ENCODE assay signal across 8 cellular contexts in the genomic region with DNA sequence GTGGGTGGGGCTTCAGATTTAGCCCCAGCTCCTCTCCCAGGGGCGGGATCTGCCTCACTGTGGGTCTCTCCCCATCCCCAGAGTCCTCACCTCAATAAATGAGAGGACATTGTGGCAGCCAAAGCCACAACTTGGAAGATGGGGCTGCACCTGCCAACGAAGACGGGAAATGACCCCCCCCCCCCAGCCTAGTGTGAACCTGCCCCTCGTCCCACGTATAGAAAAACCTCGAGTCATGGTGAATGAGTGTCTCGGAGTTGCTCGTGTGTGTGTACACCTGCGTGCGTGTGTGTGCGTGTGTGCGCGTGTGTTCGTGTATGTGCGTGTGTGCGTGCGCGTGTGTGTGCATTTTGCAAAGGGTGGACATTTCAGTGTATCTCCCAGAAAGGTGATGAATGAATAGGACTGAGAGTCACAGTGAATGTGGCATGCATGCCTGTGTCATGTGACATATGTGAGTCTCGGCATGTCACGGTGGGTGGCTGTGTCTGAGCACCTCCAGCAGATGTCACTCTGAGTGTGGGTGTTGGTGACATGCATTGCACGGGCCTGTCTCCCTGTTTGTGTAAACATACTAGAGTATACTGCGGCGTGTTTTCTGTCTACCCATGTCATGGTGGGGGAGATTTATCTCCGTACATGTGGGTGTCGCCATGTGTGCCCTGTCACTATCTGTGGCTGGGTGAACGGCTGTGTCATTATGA. TPM values are rescaled to one million over a fixed set of nuclear protein-coding genes. Genes with fewer than 3 reads are reported as not detected.
DNase-seq lines count a peak whose midpoint lies in the region; ATAC-seq and TF ChIP-seq lines count a peak whose summit lies in the region.

No MANE protein-coding gene starts in this region.

- H4K8ac ChIP-seq in mesendoderm (ENCODE audit: low read depth, low read length), result no peak overlapping the region

- H2BK120ac ChIP-seq in mesendoderm (ENCODE audit: low read depth, low read length), result no peak overlapping the region

- H3K4ac ChIP-seq in mesendoderm (ENCODE audit: low read depth, low read length), result no peak overlapping the region

- no peak overlapping the region for H3K23ac ChIP-seq in mesendoderm (ENCODE audit: low read length)

- intact Hi-C loops in OCI-LY7 (cut with micrococcal nuclease; ENCODE audit: unreplicated experiment), result loop anchor here (1.0 kb wide), 1 partner anchor 120 kb away; no protein-coding TSS in a partner anchor
- intact Hi-C loops in naive thymus-derived CD4-positive, alpha-beta T cell (cut with micrococcal nuclease), result loop anchor here in 1 of 2 donors (1.0 kb wide), 5 partner anchors 27 to 264 kb away; a partner anchor contains a TSS

- no peaks in the 10 kb centered on the region for H3K9me3 ChIP-seq in OCI-LY7 (ENCODE audit: low read length)
- H3K9me3 ChIP-seq in naive thymus-derived CD4-positive, alpha-beta T cell (ENCODE audit: control insufficient read depth in 2 of 3, low read length in 3 of 3), result no peaks in the 10 kb centered on the region

- no peak overlapping the region for H3K4me3 ChIP-seq in OCI-LY7 (ENCODE audit: low read depth, low read length, poor library complexity, severe bottlenecking)
- H3K4me3 ChIP-seq in naive thymus-derived CD4-positive, alpha-beta T cell (ENCODE audit: low read length), result no peak overlapping the region
- no peak overlapping the region for H3K4me3 ChIP-seq in mesendoderm (ENCODE audit: low read length)

- peaks cover 0 to 2% (median 0%) of the 10 kb centered on the region in 11 donors for H3K9me3 Mint-ChIP-seq in naive thymus-derived CD4-positive, alpha-beta T cell

- peak overlapping the region; percentile 37 to 91 (median 76) for H3K27ac Mint-ChIP-seq in naive thymus-derived CD4-positive, alpha-beta T cell

- no peaks in the 10 kb centered on the region for H3K9me2 ChIP-seq in OCI-LY7 (ENCODE audit: insufficient read depth, low read length)

- H2BK5ac ChIP-seq in mesendoderm (ENCODE audit: low read length), result no peak overlapping the region

- peaks cover 3% of the 10 kb centered on the region for H3K79me1 ChIP-seq in mesendoderm (ENCODE audit: low read length)

- H3K4me1 ChIP-seq in OCI-LY7 (ENCODE audit: insufficient read depth, low read length, poor library complexity, severe bottlenecking) (peaks cover 47% of the 10 kb centered on the region), mesendoderm (ENCODE audit: control insufficient read depth, low read depth, low read length) (peaks cover 3% of the 10 kb centered on the region)
- H3K4me1 ChIP-seq in naive thymus-derived CD4-positive, alpha-beta T cell (ENCODE audit: control insufficient read depth in 2 of 2, insufficient read depth in 2 of 2, low read length in 2 of 2), result peaks cover 26 to 32% of the 10 kb centered on the region in 2 donors

- peaks cover 6 to 25% (median 11%) of the 10 kb centered on the region in 5 donors for H3K27me3 Mint-ChIP-seq in naive thymus-derived CD4-positive, alpha-beta T cell

- DNase-seq in NCI-H748 (lab: John Stamatoyannopoulos, UW; ENCODE audit: unreplicated experiment), result peak; percentile 14
- DNase-seq in NCI-H748 treated with DMSO at 0.1 percent for 48 hours (lab: John Stamatoyannopoulos, UW), result no peak
- peak; percentile 76 for DNase-seq in OCI-LY7 (ENCODE audit: low spot score)
- DNase-seq in activated T-helper 1 cell treated with Interleukin-2 at 50 U/mL for 16 hours (ENCODE audit: low read depth), result peak; percentile 49
- DNase-seq in naive thymus-derived CD4-positive, alpha-beta T cell, result peak; percentile 46 to 86 (median 76)
- DNase-seq in mesendoderm, result no peak
- DNase-seq in AG08395 (ENCODE audit: low spot score), result no peak

- H3K4me1 Mint-ChIP-seq in naive thymus-derived CD4-positive, alpha-beta T cell, result peaks cover 28 to 61% (median 49%) of the 10 kb centered on the region in 7 donors

- CTCF ChIA-PET in OCI-LY7 (lab: Charles Lee; ENCODE audit: unreplicated experiment), result no interaction called here
- CTCF ChIA-PET in naive thymus-derived CD4-positive, alpha-beta T cell (lab: Charles Lee), result interaction anchor here (0.5 to 1.8 kb wide), 6 partner anchors 12 to 350 kb away, joined by 3 to 15 read pairs (median 4); no protein-coding TSS in a partner anchor

- peak; percentile 81 for TF ChIP-seq CTCF in OCI-LY7 (conservative IDR thresholded peaks at IDR 0.05; ENCODE audit: low read length)

- H3K79me2 ChIP-seq in OCI-LY7 (ENCODE audit: insufficient read depth, low read depth, low read length) (peaks cover 14% of the 10 kb centered on the region; the same call in 1 of the 2 replicates), mesendoderm (ENCODE audit: control insufficient read depth, insufficient read depth, low read length) (peaks cover 4% of the 10 kb centered on the region)

- no peaks in the 10 kb centered on the region for H4K20me1 ChIP-seq in OCI-LY7 (ENCODE audit: insufficient read depth, low read length)

- peak overlapping the region; percentile 71 to 95 (median 82) for H3K4me3 Mint-ChIP-seq in naive thymus-derived CD4-positive, alpha-beta T cell

- no peak overlapping the region for H3K18ac ChIP-seq in mesendoderm (ENCODE audit: low read length)

- BruUV-seq in OCI-LY7 (replicated peaks; lab: Mats Ljungman, UMichigan), result no TSS peak

- H3K36me3 Mint-ChIP-seq in naive thymus-derived CD4-positive, alpha-beta T cell, result peaks cover 0 to 9% (median 0%) of the 10 kb centered on the region in 5 donors

- no peak overlapping the region for H3K56ac ChIP-seq in mesendoderm (ENCODE audit: low read length)

- no peak overlapping the region for H2AK5ac ChIP-seq in mesendoderm (ENCODE audit: low read length)

- no CpG with 5 or more reads among the region's 26 CpGs for WGBS in mesendoderm (ENCODE audit: extremely low coverage, insufficient coverage, low lambda C conversion rate)

- H3K27me3 ChIP-seq in naive thymus-derived CD4-positive, alpha-beta T cell (ENCODE audit: control insufficient read depth in 2 of 2, insufficient read depth in 2 of 2, low read length in 2 of 2), result peaks cover 0 to 6% of the 10 kb centered on the region in 2 donors
- H3K27me3 ChIP-seq in mesendoderm (ENCODE audit: insufficient read depth, low read length, poor library complexity), result no peaks in the 10 kb centered on the region

- H3K36me3 ChIP-seq in OCI-LY7 (ENCODE audit: insufficient read depth, low read length) (peaks cover 23% of the 10 kb centered on the region), mesendoderm (ENCODE audit: control insufficient read depth, insufficient read depth, low read length) (no peaks in the 10 kb centered on the region)
- H3K36me3 ChIP-seq in naive thymus-derived CD4-positive, alpha-beta T cell (ENCODE audit: control insufficient read depth in 2 of 3, insufficient read depth in 3 of 3, low read length in 3 of 3), result peaks cover 0 to 24% (median 0%) of the 10 kb centered on the region in 3 experiments

- no peak overlapping the region for H3K9ac ChIP-seq in mesendoderm (ENCODE audit: low read length)

- peak; percentile 75 for ATAC-seq in naive thymus-derived CD4-positive, alpha-beta T cell
- ATAC-seq in GM21515 (IDR thresholded peaks at IDR 0.05; ENCODE audit: unreplicated experiment), result no peak

- H4K5ac ChIP-seq in mesendoderm (ENCODE audit: low read length), result no peak overlapping the region

- no peak overlapping the region for H2BK15ac ChIP-seq in mesendoderm (replicated peaks; ENCODE audit: low read depth)

- POLR2A ChIA-PET in OCI-LY7 (lab: Charles Lee), result interaction anchor here (0.6 kb wide), 1 partner anchor 541 kb away, joined by 4 read pairs; no protein-coding TSS in a partner anchor
- POLR2A ChIA-PET in naive thymus-derived CD4-positive, alpha-beta T cell (lab: Charles Lee), result no interaction called here

- H3K4me2 ChIP-seq in OCI-LY7 (ENCODE audit: low read length) (peak overlapping the region; percentile 19; the same call in 1 of the 2 replicates), mesendoderm (ENCODE audit: low read length) (no peak overlapping the region)

- peak overlapping the region; percentile 53; the same call in 1 of the 2 replicates for H2AFZ ChIP-seq in OCI-LY7 (ENCODE audit: low read length)

- H3K27ac ChIP-seq in OCI-LY7 (ENCODE audit: low read depth, low read length, poor library complexity, severe bottlenecking) (no peak overlapping the region), mesendoderm (ENCODE audit: low read depth, low read length) (no peak overlapping the region)
- H3K27ac ChIP-seq in naive thymus-derived CD4-positive, alpha-beta T cell (ENCODE audit: low read depth, low read length), result no peak overlapping the region

RNA-seq across cellular contexts. Expression of a gene that starts 1.5 kb away (rescaled TPM):
- total RNA-seq in OCI-LY7 (2014; rRNA removed; shearing (Covaris generic)), result 78.4 and 91.5 TPM in 2 replicates
- 115 and 150 TPM in 2 replicates for total RNA-seq in OCI-LY7 (2022)
- total RNA-seq in naive thymus-derived CD4-positive, alpha-beta T cell, result 10 to 100 TPM; 43.7 to 79.3 (median 75.4) TPM
- 100 to 1,000 TPM; 165 to 191 TPM for polyA plus RNA-seq in naive thymus-derived CD4-positive, alpha-beta T cell
- polyA plus RNA-seq in mesendoderm (2013, experiment 1 of 2), result 49.3 TPM
- 53.5 TPM for polyA plus RNA-seq in mesendoderm (2013, experiment 2 of 2)

RNA-seq across cellular contexts. Expression of a gene that starts 2.3 kb away (rescaled TPM):
- total RNA-seq in OCI-LY7 (2014; rRNA removed; shearing (Covaris generic)), result 0.22 and 0.28 TPM in 2 replicates
- not detected in 2 replicates for total RNA-seq in OCI-LY7 (2022)
- 10 to 100 TPM in 1 of 5 experiments, 1 to 10 TPM in 1, not detected in 3; 1.2 to 12.3 TPM for total RNA-seq in naive thymus-derived CD4-positive, alpha-beta T cell
- polyA plus RNA-seq in naive thymus-derived CD4-positive, alpha-beta T cell, result not detected
- 0.06 TPM for polyA plus RNA-seq in mesendoderm (2013, experiment 1 of 2)
- not detected for polyA plus RNA-seq in mesendoderm (2013, experiment 2 of 2)

RNA-seq across cellular contexts. Expression of a gene that starts 10.3 kb away (rescaled TPM):
- total RNA-seq in OCI-LY7 (2014; rRNA removed; shearing (Covaris generic)), result not detected in 2 replicates
- not detected in 2 replicates for total RNA-seq in OCI-LY7 (2022)
- 1 to 10 TPM in 1 of 5 experiments, not detected in 4; 3.4 TPM for total RNA-seq in naive thymus-derived CD4-positive, alpha-beta T cell
- polyA plus RNA-seq in naive thymus-derived CD4-positive, alpha-beta T cell, result not detected
- polyA plus RNA-seq in mesendoderm (2013, experiment 1 of 2), result not detected
- not detected for polyA plus RNA-seq in mesendoderm (2013, experiment 2 of 2)

RNA-seq across cellular contexts. Expression of a gene that starts 22.8 kb away (rescaled TPM):
- total RNA-seq in OCI-LY7 (2014; rRNA removed; shearing (Covaris generic)), result 3.3 and 3.7 TPM in 2 replicates
- 3.9 and 4.6 TPM in 2 replicates for total RNA-seq in OCI-LY7 (2022)
- 1 to 10 TPM in 2 of 5 experiments, under 1 TPM in 1, not detected in 2; 0.32 to 3.8 (median 1.3) TPM for total RNA-seq in naive thymus-derived CD4-positive, alpha-beta T cell
- polyA plus RNA-seq in naive thymus-derived CD4-positive, alpha-beta T cell, result under 1 TPM; 0.48 to 0.52 TPM
- polyA plus RNA-seq in mesendoderm (2013, experiment 1 of 2), result 0.04 TPM
- not detected for polyA plus RNA-seq in mesendoderm (2013, experiment 2 of 2)

RNA-seq across cellular contexts. Expression of a gene that starts 42.3 kb away (rescaled TPM):
- total RNA-seq in OCI-LY7 (2014; rRNA removed; shearing (Covaris generic)), result 27.7 and 43.0 TPM in 2 replicates
- 121 and 138 TPM in 2 replicates for total RNA-seq in OCI-LY7 (2022)
- 100 to 1,000 TPM; 158 to 411 (median 187) TPM for total RNA-seq in naive thymus-derived CD4-positive, alpha-beta T cell
- 10 to 100 TPM; 52.8 to 61.1 TPM for polyA plus RNA-seq in naive thymus-derived CD4-positive, alpha-beta T cell
- 24.9 TPM for polyA plus RNA-seq in mesendoderm (2013, experiment 1 of 2)
- polyA plus RNA-seq in mesendoderm (2013, experiment 2 of 2), result 26.5 TPM

Comparison
In these comparisons a context has a peak if more than half of its experiments do, and no peak if none do; other contexts are left out.
1. DNase-seq: peak in NCI-H748 (single experiment), OCI-LY7 (single experiment), activated T-helper 1 cell treated with Interleukin-2 at 50 U/mL for 16 hours (single experiment) and naive thymus-derived CD4-positive, alpha-beta T cell (9 of 9); none in NCI-H748 treated with DMSO at 0.1 percent for 48 hours (single experiment), mesendoderm (single experiment) and AG08395 (single experiment).